13 cellular contexts compared by ENCODE assay signal in genomic region chr1:39886757-39887231, GRCh38. TPM values are rescaled to one million over a fixed set of nuclear protein-coding genes. Genes with fewer than 3 reads are reported as not detected.
DNase-seq lines count a peak whose midpoint lies in the region; ATAC-seq and TF ChIP-seq lines count a peak whose summit lies in the region.
"Had no signal": no experiment of that assay in that cellular context is flagged by ENCODE, and none has a peak within 500 bp of the region (broad histone marks: within the 10 kb centered on the region; RNA-seq: fewer than 3 reads in every experiment).

No MANE protein-coding gene starts in this region.

- intact Hi-C loops in Right ventricle myocardium inferior (cut with DNase I) = no loop called here
- intact Hi-C loops in vagina (cut with DNase I) = no loop called here

- H2BK20ac ChIP-seq in H9 (ENCODE audit: low read depth, low read length, poor library complexity, severe bottlenecking) = no peak overlapping the region

- no peak overlapping the region for H3K4me2 ChIP-seq in GM23248 (ENCODE audit: unreplicated experiment)
- no peak overlapping the region for H3K4me2 ChIP-seq in H9 (ENCODE audit: insufficient read depth, insufficient read length, low read length)

- H3K4me3 ChIP-seq in GM23248 (no peak overlapping the region), vagina (no peak overlapping the region)
- H3K4me3 ChIP-seq: suprapubic skin had no signal

- no peaks in the 10 kb centered on the region for H3K9me2 ChIP-seq in GM23248 (ENCODE audit: insufficient read depth)

- peaks cover 7% of the 10 kb centered on the region for H3K79me1 ChIP-seq in H9 (ENCODE audit: insufficient read depth, low read depth, low read length, poor library complexity, severe bottlenecking)

- H3K18ac ChIP-seq in H9 (ENCODE audit: insufficient read length, low read depth, low read length) = no peak overlapping the region

- H3K36me3 Mint-ChIP-seq in H9 (ENCODE audit: insufficient read depth in 1 of 3, low read depth in 3 of 3) = peaks cover 0 to 1% (median 0%) of the 10 kb centered on the region in 3 experiments; a peak in 1 of 7 replicates

- H3K14ac ChIP-seq in H9 (ENCODE audit: insufficient read depth, low read length) = no peak overlapping the region

- no peak overlapping the region for H3T11ph ChIP-seq in H9 (ENCODE audit: low read length)

- H3K4me3 Mint-ChIP-seq in H9 = no peak overlapping the region
- H3K4me3 Mint-ChIP-seq: central memory CD8-positive, alpha-beta T cell; T-helper 1 cell treated with Interleukin-12 subunit alpha and Interleukin-12 subunit beta and Interleukin-4 antibody, amounts not matched to agents 30 μg/mL and 1 μg/mL, for 36 hours had no signal

- H3K4me1 ChIP-seq in GM23248 (ENCODE audit: insufficient read depth) = peaks cover 6% of the 10 kb centered on the region; the same call in 1 of the 2 replicates
- H3K4me1 ChIP-seq in vagina = peaks cover 18% of the 10 kb centered on the region
- peaks cover 4% of the 10 kb centered on the region; the same call in 1 of the 2 replicates for H3K4me1 ChIP-seq in H9 (ENCODE audit: insufficient read depth, low read length)

- H3K9me3 ChIP-seq in GM23248 (ENCODE audit: low read depth) (no peaks in the 10 kb centered on the region), vagina (no peaks in the 10 kb centered on the region), H9 (ENCODE audit: control insufficient read depth, low read depth, low read length) (no peaks in the 10 kb centered on the region)
- H3K9me3 ChIP-seq: suprapubic skin had no signal

- no peaks in the 10 kb centered on the region; the same call in 1 of the 2 replicates for H3F3A ChIP-seq in GM23248 (ENCODE audit: insufficient read depth)

- no peak overlapping the region for H3K27ac ChIP-seq in GM23248
- no peak overlapping the region for H3K27ac ChIP-seq in vagina
- no peak overlapping the region for H3K27ac ChIP-seq in H9 (ENCODE audit: insufficient read length, low read depth, low read length)
- H3K27ac ChIP-seq: suprapubic skin had no signal

- no peaks in the 10 kb centered on the region for H3K9me3 Mint-ChIP-seq in H9
- H3K9me3 Mint-ChIP-seq: central memory CD8-positive, alpha-beta T cell; T-helper 1 cell treated with Interleukin-12 subunit alpha and Interleukin-12 subunit beta and Interleukin-4 antibody, amounts not matched to agents 30 μg/mL and 1 μg/mL, for 36 hours had no signal

- H3K36me3 ChIP-seq in GM23248 (ENCODE audit: low read depth) (no peaks in the 10 kb centered on the region), vagina (no peaks in the 10 kb centered on the region)
- H3K36me3 ChIP-seq: suprapubic skin had no signal

- no peak overlapping the region for H2BK12ac ChIP-seq in H9 (ENCODE audit: insufficient read length, low read depth, low read length)

- ATAC-seq in Right ventricle myocardium inferior = no peak
- ATAC-seq: HCT116, right cardiac atrium had no signal

- no peak overlapping the region for H2BK15ac ChIP-seq in H9 (ENCODE audit: low read depth, low read length)

- H4K8ac ChIP-seq in H9 (replicated peaks; ENCODE audit: insufficient read length, low read depth, low read length) = no peak overlapping the region

- no peaks in the 10 kb centered on the region for H3K27me3 ChIP-seq in GM23248 (replicated peaks; ENCODE audit: insufficient read depth)
- no peaks in the 10 kb centered on the region for H3K27me3 ChIP-seq in vagina
- no peaks in the 10 kb centered on the region for H3K27me3 ChIP-seq in H9 (ENCODE audit: insufficient read depth, low read length)

- H4K91ac ChIP-seq in H9 (ENCODE audit: insufficient read length, low read depth, low read length) = no peak overlapping the region

- no peak overlapping the region for H2BK5ac ChIP-seq in H9 (ENCODE audit: insufficient read length, low read length)

- H3K4ac ChIP-seq in H9 (ENCODE audit: low read depth, low read length) = no peak overlapping the region

- no peaks in the 10 kb centered on the region; the same call in 1 of the 2 replicates for H3K27me3 Mint-ChIP-seq in H9 (ENCODE audit: low read depth)

- no peak overlapping the region for H3K56ac ChIP-seq in H9 (ENCODE audit: insufficient read length, low read depth, low read length)

- H3K4me1 Mint-ChIP-seq in H9 = peaks cover 15 to 21% of the 10 kb centered on the region in 2 experiments

- no peak overlapping the region for H3K23ac ChIP-seq in H9 (ENCODE audit: insufficient read length, low read depth, low read length)

- in situ Hi-C loops in GM23248 (cut with MboI) = no loop called here

- H3K27ac Mint-ChIP-seq in H9 = no peak overlapping the region
- H3K27ac Mint-ChIP-seq: T-helper 1 cell treated with Interleukin-12 subunit alpha and Interleukin-12 subunit beta and Interleukin-4 antibody, amounts not matched to agents 30 μg/mL and 1 μg/mL, for 36 hours had no signal

- H3K79me2 ChIP-seq in GM23248 (ENCODE audit: insufficient read depth) (peaks cover 15% of the 10 kb centered on the region), H9 (ENCODE audit: insufficient read depth, low read length) (peaks cover 10% of the 10 kb centered on the region)

- no peak for TF ChIP-seq CTCF in vagina (IDR thresholded peaks at IDR 0.05)
- no peak for TF ChIP-seq CTCF in H9 (conservative IDR thresholded peaks at IDR 0.05)

- 30 to 32% methylated on average over 2 of the region's 2 CpGs for WGBS in GM23248 (ENCODE audit: low coverage in 1 of 2, low lambda C conversion rate in 2 of 2, missing lambda C conversion rate in 2 of 2), 2 experiments
- WGBS in H9 (ENCODE audit: extremely low coverage, insufficient read length, low lambda C conversion rate) = no CpG with 5 or more reads among the region's 2 CpGs

- H2AFZ ChIP-seq in GM23248 (no peak overlapping the region), H9 (ENCODE audit: low read length) (no peak overlapping the region)

- peaks cover 9% of the 10 kb centered on the region for H3K23me2 ChIP-seq in H9 (ENCODE audit: insufficient read length, low read depth, low read length, poor library complexity, severe bottlenecking)

- no peaks in the 10 kb centered on the region for H4K20me1 ChIP-seq in GM23248 (ENCODE audit: insufficient read depth)
- no peaks in the 10 kb centered on the region for H4K20me1 ChIP-seq in H9 (ENCODE audit: control insufficient read depth, insufficient read depth, insufficient read length)

- H4K5ac ChIP-seq in H9 (ENCODE audit: insufficient read length, low read depth, low read length) = no peak overlapping the region

- H3K9ac ChIP-seq in GM23248 = no peak overlapping the region
- no peak overlapping the region for H3K9ac ChIP-seq in H9 (ENCODE audit: extremely low read depth, insufficient read length, low read length)

- DNase-seq in GM23248 (peak; percentile 42), NCI-H146 (lab: John Stamatoyannopoulos, UW) (peak; percentile 14), SW480 (ENCODE audit: low spot score) (peak; percentile 20), middle frontal gyrus (ENCODE audit: extremely low spot score, low spot score) (peak; percentile 65), Right ventricle myocardium inferior (ENCODE audit: missing footprints) (no peak), vagina (ENCODE audit: extremely low spot score in 2 of 2) (no peak), H9 (no peak)
- DNase-seq: Kasumi-1, right cardiac atrium had no signal

- no peak overlapping the region for H2AK5ac ChIP-seq in H9 (ENCODE audit: insufficient read length, low read length)

- H2BK120ac ChIP-seq in H9 (ENCODE audit: low read depth, low read length, poor library complexity, severe bottlenecking) = no peak overlapping the region

- TF ChIP-seq POLR2A in vagina (IDR thresholded peaks at IDR 0.05) = no peak

RNA-seq across cellular contexts. Expression of gene TRIT1, which starts 3.5 kb away (rescaled TPM):
- total RNA-seq in GM23248 (2014; rRNA removed; shearing (Covaris generic)) = 17.1 and 25.8 TPM in 2 replicates
- polyA plus RNA-seq in GM23248 (2016; fragmentation: Nextera tagmentation; extraction: Ambion mirVana) = 16.2 and 16.9 TPM in 2 replicates
- total RNA-seq in Right ventricle myocardium inferior (18.0 TPM), vagina (16.7 TPM), H9 (2021) (25.4 and 28.2 TPM in 2 replicates)

RNA-seq across cellular contexts. Expression of gene MYCL, which starts 14.9 kb away (rescaled TPM):
- 0.32 TPM in 1 of 2 replicates, not detected in the other for total RNA-seq in GM23248 (2014; rRNA removed; shearing (Covaris generic))
- 0.34 TPM in 1 of 2 replicates, not detected in the other for polyA plus RNA-seq in GM23248 (2016; fragmentation: Nextera tagmentation; extraction: Ambion mirVana)
- total RNA-seq in Right ventricle myocardium inferior (1.1 TPM), vagina (17.2 TPM), H9 (2021) (17.6 and 18.4 TPM in 2 replicates)

Comparison
In these comparisons a context has a peak if more than half of its experiments do, and no peak if none do; other contexts are left out.
1. DNase-seq: peak in GM23248 (single experiment), NCI-H146 (single experiment), SW480 (single experiment) and middle frontal gyrus (single experiment); none in Right ventricle myocardium inferior (single experiment), vagina (0 of 2) and H9 (single experiment).